In the genomic region with DNA sequence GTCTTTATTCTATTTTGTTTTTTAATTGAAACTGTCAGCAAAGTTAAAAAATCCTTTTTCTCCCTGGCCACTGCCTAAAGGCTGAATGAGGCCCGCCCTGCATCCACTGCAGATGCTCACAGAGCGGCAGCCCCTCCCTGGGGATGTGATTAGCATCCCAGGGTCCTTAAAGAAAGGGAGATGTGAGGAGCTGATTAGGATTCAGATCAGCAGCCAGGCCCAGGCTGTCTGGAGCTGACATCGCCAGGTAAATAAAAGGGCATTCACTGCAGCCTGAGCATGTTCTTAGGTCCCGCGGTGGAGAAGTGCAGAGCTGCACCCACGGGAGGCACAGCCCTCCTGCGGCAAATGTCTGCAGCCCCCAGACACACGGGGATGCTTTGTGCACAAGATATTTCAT, we compare ENCODE assay signal across 27 cellular contexts.
"Had no signal": no experiment of that assay in that cellular context is flagged by ENCODE, and none has a peak within 500 bp of the region (broad histone marks: within the 10 kb centered on the region; RNA-seq: fewer than 3 reads in every experiment).

No MANE protein-coding gene starts in this region.

- DNase-seq: activated B cell treated with CpG ODN at 0.5 μM for 24 hours; activated CD4-positive, alpha-beta T cell treated with anti-CD3 and anti-CD28 coated beads for 36 hours; activated CD4-positive, alpha-beta T cell treated with anti-CD3 and anti-CD28 coated beads, Interleukin-2, amount 50 U/mL, for 48 hours; activated CD8-positive, alpha-beta memory T cell treated with anti-CD3 and anti-CD28 coated beads, Interleukin-2, amount 50 U/mL, for 48 hours; activated naive CD4-positive, alpha-beta T cell; activated T-cell treated with anti-CD3 and anti-CD28 coated beads, Interleukin-2, amount 50 U/mL, for 4 hours; brain microvascular endothelial cell; central memory CD4-positive, alpha-beta T cell; effector memory CD4-positive, alpha-beta T cell; foreskin melanocyte; hippocampal formation; left cardiac atrium; mucosa of descending colon; nucleus accumbens; stimulated activated CD4-positive, alpha-beta T cell treated with anti-CD3 and anti-CD28 coated beads, Interleukin-2, amount 100 ng/mL, for 48 hours; stimulated activated CD8-positive, alpha-beta memory T cell treated with anti-CD3 and anti-CD28 coated beads, Interleukin-4, amount 100 ng/mL, for 48 hours; stimulated activated naive B cell treated with anti-CD40 and anti-IgM and Interleukin-4, amounts not matched to agents 10 μg/mL and 1 μg/mL and 100 μg/mL, for 72 hours; transverse colon had no signal

- H3K27ac ChIP-seq: adrenal gland, ascending aorta, brain microvascular endothelial cell, transverse colon had no signal

- H3K27me3 Mint-ChIP-seq: activated CD4-positive, alpha-beta T cell treated with anti-CD3 and anti-CD28 coated beads for 36 hours; activated naive CD8-positive, alpha-beta T cell; stimulated activated naive B cell treated with anti-CD40 and anti-IgM and Interleukin-4, amounts not matched to agents 10 μg/mL and 1 μg/mL and 100 μg/mL, for 72 hours had no signal

- H3K27ac Mint-ChIP-seq: activated B cell treated with CpG ODN at 0.5 μM for 24 hours; activated CD4-positive, alpha-beta T cell treated with anti-CD3 and anti-CD28 coated beads for 36 hours; activated naive CD8-positive, alpha-beta T cell; activated T-helper 2 cell treated with anti-CD3 and anti-CD28 coated beads, Interferon-gamma antibody, Interleukin-2, Interleukin-4, amounts not matched to agents 10 μg/mL and 5 μg/mL and 100 μg/mL, durations not matched to agents 14 hours and 24 hours and 36 hours; memory B cell; stimulated activated naive B cell treated with anti-CD40 and anti-IgM and Interleukin-4, amounts not matched to agents 10 μg/mL and 1 μg/mL and 100 μg/mL, for 72 hours had no signal

- H3K4me3 ChIP-seq: adrenal gland, ascending aorta, mucosa of descending colon, smooth muscle cell, transverse colon had no signal

- H3K27me3 ChIP-seq: adrenal gland, ascending aorta, brain microvascular endothelial cell, transverse colon had no signal

- H3K9me3 ChIP-seq: adrenal gland, ascending aorta, mucosa of descending colon, transverse colon had no signal

- H3K4me1 ChIP-seq: adrenal gland, ascending aorta had no signal

- ATAC-seq: activated CD4-positive, alpha-beta T cell treated with anti-CD3 and anti-CD28 coated beads for 36 hours; activated T-cell treated with anti-CD3 and anti-CD28 coated beads, Interleukin-2, amount 50 U/mL, for 4 hours; esophagus mucosa; mucosa of descending colon; sciatic nerve; stimulated activated naive B cell treated with anti-CD40 and anti-IgM and Interleukin-4, amounts not matched to agents 10 μg/mL and 1 μg/mL and 100 μg/mL, for 72 hours had no signal

- H3K4me3 Mint-ChIP-seq: activated B cell treated with CpG ODN at 0.5 μM for 24 hours; activated CD4-positive, alpha-beta T cell treated with anti-CD3 and anti-CD28 coated beads for 36 hours; activated naive CD8-positive, alpha-beta T cell; activated T-cell treated with anti-CD3 and anti-CD28 coated beads, Interleukin-2, amount 50 U/mL, for 4 hours; memory B cell; stimulated activated naive B cell treated with anti-CD40 and anti-IgM and Interleukin-4, amounts not matched to agents 10 μg/mL and 1 μg/mL and 100 μg/mL, for 72 hours had no signal

- H3K36me3 ChIP-seq: adrenal gland, ascending aorta, brain microvascular endothelial cell, transverse colon had no signal

- H3K9me3 Mint-ChIP-seq: activated B cell treated with CpG ODN at 0.5 μM for 24 hours; activated T-cell treated with anti-CD3 and anti-CD28 coated beads, Interleukin-2, amount 50 U/mL, for 4 hours; activated T-helper 2 cell treated with anti-CD3 and anti-CD28 coated beads, Interferon-gamma antibody, Interleukin-2, Interleukin-4, amounts not matched to agents 10 μg/mL and 5 μg/mL and 100 μg/mL, durations not matched to agents 14 hours and 24 hours and 36 hours; memory B cell; nephron progenitor cell; stimulated activated naive B cell treated with anti-CD40 and anti-IgM and Interleukin-4, amounts not matched to agents 10 μg/mL and 1 μg/mL and 100 μg/mL, for 72 hours had no signal

- H3K36me3 Mint-ChIP-seq: activated naive CD8-positive, alpha-beta T cell; memory B cell; stimulated activated naive B cell treated with anti-CD40 and anti-IgM and Interleukin-4, amounts not matched to agents 10 μg/mL and 1 μg/mL and 100 μg/mL, for 72 hours had no signal
